ENCODE assay signal across 8 cellular contexts in genomic region chr6:129501401-129502051, GRCh38.
DNase-seq lines count a peak whose midpoint lies in the region; ATAC-seq, FAIRE-seq and TF ChIP-seq lines count a peak whose summit lies in the region.

No MANE protein-coding gene starts in this region.

- no peak for TF ChIP-seq CTCF in RWPE1 (conservative IDR thresholded peaks at IDR 0.05; ENCODE audit: low read depth)
- no peak for TF ChIP-seq CTCF in endothelial cell of umbilical vein (IDR thresholded peaks at IDR 0.05; ENCODE audit: extremely low read depth in 1 of 2, insufficient read depth in 1 of 2, low read depth in 1 of 2, low read length in 2 of 2)
- TF ChIP-seq CTCF in nephron progenitor cell (IDR thresholded peaks at IDR 0.05): no peak

- H2AFZ ChIP-seq in endothelial cell of umbilical vein (ENCODE audit: low read depth, low read length): peak overlapping the region; percentile 1

- H3K4me1 Mint-ChIP-seq in nephron progenitor cell: peaks cover 37% of the 10 kb centered on the region
- H3K4me1 Mint-ChIP-seq in effector memory CD8-positive, alpha-beta T cell (ENCODE audit: low read depth in 2 of 2): peaks cover 7 to 8% of the 10 kb centered on the region in 2 donors

- H3K27ac Mint-ChIP-seq in nephron progenitor cell: no peak overlapping the region
- H3K27ac Mint-ChIP-seq in effector memory CD8-positive, alpha-beta T cell: no peak overlapping the region

- H3K4me3 Mint-ChIP-seq in nephron progenitor cell: no peak overlapping the region
- no peak overlapping the region for H3K4me3 Mint-ChIP-seq in effector memory CD8-positive, alpha-beta T cell

- no TSS peak for BruUV-seq in endothelial cell of umbilical vein (replicated peaks; lab: Mats Ljungman, UMichigan)

- H3K27ac ChIP-seq in RWPE1 (peak overlapping the region; percentile 70), endothelial cell of umbilical vein (ENCODE audit: insufficient read depth, low read depth, low read length) (peak overlapping the region; percentile 65)

- no peaks in the 10 kb centered on the region for H3K36me3 Mint-ChIP-seq in nephron progenitor cell (ENCODE audit: low read depth)
- H3K36me3 Mint-ChIP-seq in effector memory CD8-positive, alpha-beta T cell (ENCODE audit: insufficient read depth): no peaks in the 10 kb centered on the region

- dilution Hi-C loops in endothelial cell of umbilical vein (cut with MboI; ENCODE audit: extremely low pct_ligation_motif_present, low sequenced_read_pairs): no loop called here

- H4K20me1 ChIP-seq in endothelial cell of umbilical vein (replicated peaks; ENCODE audit: control insufficient read depth, extremely low read depth, insufficient read depth, low read length): no peaks in the 10 kb centered on the region

- CTCF ChIA-PET in RWPE1 (lab: Yijun Ruan, JAX): interaction anchor here (0.5 to 2.0 kb wide), 10 partner anchors 16 to 1151 kb away, joined by 3 to 6 read pairs (median 3); no protein-coding TSS in a partner anchor
- CTCF ChIA-PET in endothelial cell of umbilical vein (lab: Charles Lee): interaction anchor here (0.7 to 3.2 kb wide), 19 partner anchors 10 to 520 kb away, joined by 3 to 19 read pairs (median 5); no protein-coding TSS in a partner anchor

- no peaks in the 10 kb centered on the region for H3K79me2 ChIP-seq in endothelial cell of umbilical vein (ENCODE audit: control insufficient read depth, insufficient read depth, low read length)

- peak overlapping the region; percentile 17 for H3K9ac ChIP-seq in endothelial cell of umbilical vein (replicated peaks; ENCODE audit: extremely low read depth, insufficient read depth, low read length)

- H3K4me2 ChIP-seq in endothelial cell of umbilical vein (ENCODE audit: insufficient read depth, low read length): peak overlapping the region; percentile 63

- peaks cover 7% of the 10 kb centered on the region for H3K27me3 Mint-ChIP-seq in nephron progenitor cell (ENCODE audit: low read depth, poor library complexity)
- no peaks in the 10 kb centered on the region for H3K27me3 Mint-ChIP-seq in effector memory CD8-positive, alpha-beta T cell

- H3K9me3 Mint-ChIP-seq in nephron progenitor cell: no peaks in the 10 kb centered on the region
- no peaks in the 10 kb centered on the region for H3K9me3 Mint-ChIP-seq in effector memory CD8-positive, alpha-beta T cell

- FAIRE-seq in GM19239 (lab: Jason Lieb, UNC) (peak; percentile 11), endothelial cell of umbilical vein (lab: Jason Lieb, UNC) (peak; percentile 93)

- DNase-seq in A172 (ENCODE audit: low spot score) (peak; percentile 92), GM19239 (ENCODE audit: insufficient read length, low spot score) (no peak), RWPE1 (ENCODE audit: low spot score) (peak; percentile 88), endothelial cell of umbilical vein (ENCODE audit: low read depth, low spot score) (peak; percentile 61), nephron progenitor cell (peak; percentile 27)
- no peak for DNase-seq in effector memory CD8-positive, alpha-beta T cell

- POLR2A ChIA-PET in RWPE1 (lab: Yijun Ruan, JAX; ENCODE audit: low non-redundant PET): no interaction called here
- POLR2A ChIA-PET in endothelial cell of umbilical vein (lab: Charles Lee): no interaction called here

- H3K9me3 ChIP-seq in endothelial cell of umbilical vein (replicated peaks; ENCODE audit: control insufficient read depth, insufficient read depth, low read length): no peaks in the 10 kb centered on the region

- peaks cover 34% of the 10 kb centered on the region for H3K4me1 ChIP-seq in endothelial cell of umbilical vein (ENCODE audit: control insufficient read depth, extremely low read depth, insufficient read depth, low read length)

- TF ChIP-seq POLR2A in endothelial cell of umbilical vein (IDR thresholded peaks at IDR 0.05; ENCODE audit: low read depth, low read length): no peak

- no peaks in the 10 kb centered on the region for H3K9me1 ChIP-seq in endothelial cell of umbilical vein (replicated peaks; ENCODE audit: control insufficient read depth, extremely low read depth, insufficient read depth, low read length)

- intact Hi-C loops in endothelial cell of umbilical vein (cut with micrococcal nuclease): loop anchor here (2.0 kb wide), 1 partner anchor 519 kb away; no protein-coding TSS in a partner anchor

- no peak for ATAC-seq in effector memory CD8-positive, alpha-beta T cell (replicated peaks)
- ATAC-seq in GM19467 (IDR thresholded peaks at IDR 0.05; ENCODE audit: unreplicated experiment): no peak
- no peak for ATAC-seq in HG03108 (IDR thresholded peaks at IDR 0.05; ENCODE audit: unreplicated experiment)

- no peaks in the 10 kb centered on the region for H3K27me3 ChIP-seq in endothelial cell of umbilical vein (ENCODE audit: control insufficient read depth in 2 of 2, insufficient read depth in 2 of 2, low read length in 2 of 2)

- H3K36me3 ChIP-seq in endothelial cell of umbilical vein (ENCODE audit: control insufficient read depth in 2 of 2, extremely low read depth in 1 of 2, insufficient read depth in 2 of 2, low read length in 2 of 2): no peaks in the 10 kb centered on the region

- H3K4me3 ChIP-seq in endothelial cell of umbilical vein (replicated peaks in 1 of 3; ENCODE audit: insufficient read depth in 1 of 3, low read depth in 1 of 3, low read length in 3 of 3): no peak overlapping the region

TF ChIP-seq in endothelial cell of umbilical vein, 7 proteins besides CTCF, POLR2A, EP300 and RAD21:
- TF ChIP-seq POLR2AphosphoS5 (IDR thresholded peaks at IDR 0.05; ENCODE audit: insufficient read depth, low read depth, low read length): peak; percentile 41
- TF ChIP-seq EZH2 (IDR thresholded peaks at IDR 0.05; ENCODE audit: borderline replicate concordance, low read depth, low read length, severe bottlenecking): no peak
- TF ChIP-seq MYC (IDR thresholded peaks at IDR 0.05; ENCODE audit: low read depth, low read length): no peak
- peak; percentile 80 for TF ChIP-seq FOS (IDR thresholded peaks at IDR 0.05; ENCODE audit: borderline replicate concordance, insufficient read depth, low read length)
- no peak for TF ChIP-seq MAX (IDR thresholded peaks at IDR 0.05; ENCODE audit: insufficient read depth, insufficient read length)
- TF ChIP-seq JUN (IDR thresholded peaks at IDR 0.05; ENCODE audit: borderline replicate concordance, insufficient read depth, insufficient read length, low read depth): peak; percentile 78
- TF ChIP-seq GATA2 (IDR thresholded peaks at IDR 0.05; ENCODE audit: insufficient read depth, insufficient read length, low read depth, low read length): peak; percentile 70

Comparison
In these comparisons a context has a peak if more than half of its experiments do, and no peak if none do; other contexts are left out.
1. DNase-seq: peak in A172 (single experiment), RWPE1 (single experiment), endothelial cell of umbilical vein (single experiment) and nephron progenitor cell (single experiment); none in GM19239 (single experiment) and effector memory CD8-positive, alpha-beta T cell (0 of 3).